Comparison of ENCODE assay signal across 16 cellular contexts in genomic region chr13:40966298-40966697, GRCh38. TPM values are rescaled to one million over a fixed set of nuclear protein-coding genes. Genes with fewer than 3 reads are reported as not detected.
DNase-seq lines count a peak whose midpoint lies in the region; ATAC-seq and TF ChIP-seq lines count a peak whose summit lies in the region.
"Had no signal": no experiment of that assay in that cellular context is flagged by ENCODE, and none has a peak within 500 bp of the region (broad histone marks: within the 10 kb centered on the region; RNA-seq: fewer than 3 reads in every experiment).

No MANE protein-coding gene starts in this region.

- H3K36me3 Mint-ChIP-seq in memory B cell = peaks cover 6% of the 10 kb centered on the region

- H3K4me2 ChIP-seq in Karpas-422 (ENCODE audit: low read depth, low read length, poor library complexity, severe bottlenecking) = peak overlapping the region; percentile 28
- no peak overlapping the region for H3K4me2 ChIP-seq in smooth muscle cell

- H3K79me2 ChIP-seq in Karpas-422 (ENCODE audit: low read length) (peaks cover 99% of the 10 kb centered on the region), smooth muscle cell (ENCODE audit: low read depth) (peaks cover 97% of the 10 kb centered on the region)

- peaks cover 9% of the 10 kb centered on the region; the same call in 1 of the 2 replicates for H4K20me1 ChIP-seq in Karpas-422 (ENCODE audit: insufficient read depth, low read depth, low read length)
- H4K20me1 ChIP-seq in smooth muscle cell (ENCODE audit: low read depth) = peaks cover 97% of the 10 kb centered on the region

- H3K27me3 ChIP-seq in Karpas-422 (ENCODE audit: low read length) (no peaks in the 10 kb centered on the region), smooth muscle cell (ENCODE audit: low read depth) (no peaks in the 10 kb centered on the region)
- H3K27me3 ChIP-seq: adrenal gland had no signal

- peaks cover 61% of the 10 kb centered on the region for H3K4me1 Mint-ChIP-seq in memory B cell

- no peaks in the 10 kb centered on the region for H3K9me3 Mint-ChIP-seq in memory B cell
- H3K9me3 Mint-ChIP-seq: activated CD4-positive, alpha-beta T cell treated with anti-CD3 and anti-CD28 coated beads, Interleukin-2, amount 10 ng/mL, durations not matched to agents 7 days and 5 days had no signal

- no peaks in the 10 kb centered on the region for H3K9me3 ChIP-seq in Karpas-422 (ENCODE audit: low read length)
- no peaks in the 10 kb centered on the region for H3K9me3 ChIP-seq in smooth muscle cell (replicated peaks; ENCODE audit: low read depth)
- H3K9me3 ChIP-seq: adrenal gland had no signal

- H2AFZ ChIP-seq in Karpas-422 (ENCODE audit: low read length) (no peak overlapping the region), smooth muscle cell (ENCODE audit: low read depth) (no peak overlapping the region)

- H3F3A ChIP-seq in smooth muscle cell (ENCODE audit: low read depth) = no peaks in the 10 kb centered on the region

- H3K36me3 ChIP-seq in Karpas-422 (ENCODE audit: insufficient read depth, low read length) (peaks cover 8% of the 10 kb centered on the region; the same call in 1 of the 2 replicates), smooth muscle cell (ENCODE audit: low read depth) (no peaks in the 10 kb centered on the region)
- H3K36me3 ChIP-seq: adrenal gland had no signal

- H3K9ac ChIP-seq in Karpas-422 (ENCODE audit: low read length) = no peak overlapping the region
- H3K9ac ChIP-seq in smooth muscle cell (ENCODE audit: low read depth) = no peak overlapping the region

- ATAC-seq in memory B cell (ENCODE audit: low read depth) = peak; percentile 34

- peak; percentile 89 for DNase-seq in CD1c-positive myeloid dendritic cell (ENCODE audit: extremely low spot score)
- no peak for DNase-seq in Karpas-422
- peak; percentile 80 for DNase-seq in SKM-1 (lab: John Stamatoyannopoulos, UW; ENCODE audit: unreplicated experiment)
- no peak for DNase-seq in memory B cell (ENCODE audit: low spot score in 2 of 2)
- no peak for DNase-seq in NCI-H748 (lab: John Stamatoyannopoulos, UW; ENCODE audit: unreplicated experiment)
- no peak for DNase-seq in smooth muscle cell (lab: John Stamatoyannopoulos, UW; ENCODE audit: unreplicated experiment)
- no peak for DNase-seq in iPS-NIHi7 (ENCODE audit: extremely low spot score)
- DNase-seq: activated CD4-positive, alpha-beta T cell treated with anti-CD3 and anti-CD28 coated beads, Interleukin-2, amount 10 ng/mL, durations not matched to agents 7 days and 5 days; activated T-cell treated with anti-CD3 and anti-CD28 coated beads, Interleukin-2, amount 50 U/mL, for 1 hour; adrenal gland; caudate nucleus; effector memory CD4-positive, alpha-beta T cell; kidney glomerular epithelial cell; NCI-H2029 treated with DMSO at 0.1 percent for 48 hours; NCI-H69; T1000 had no signal

- no peak for TF ChIP-seq CTCF in smooth muscle cell (IDR thresholded peaks at IDR 0.05; ENCODE audit: borderline replicate concordance, insufficient read depth, poor library complexity, severe bottlenecking)

- H3K4me3 ChIP-seq in Karpas-422 (ENCODE audit: low read length) (no peak overlapping the region), smooth muscle cell (no peak overlapping the region)
- H3K4me3 ChIP-seq: adrenal gland had no signal

- H3K9me2 ChIP-seq in Karpas-422 (replicated peaks; ENCODE audit: insufficient read depth, low read length) = no peaks in the 10 kb centered on the region

- H3K27ac Mint-ChIP-seq in memory B cell = peak overlapping the region; percentile 77
- H3K27ac Mint-ChIP-seq: activated CD4-positive, alpha-beta T cell treated with anti-CD3 and anti-CD28 coated beads, Interleukin-2, amount 10 ng/mL, durations not matched to agents 7 days and 5 days had no signal

- H3K27ac ChIP-seq in Karpas-422 (ENCODE audit: low read length) = peak overlapping the region; percentile 52
- no peak overlapping the region for H3K27ac ChIP-seq in smooth muscle cell (ENCODE audit: low read depth)
- H3K27ac ChIP-seq: adrenal gland had no signal

- no peaks in the 10 kb centered on the region for H3K27me3 Mint-ChIP-seq in memory B cell
- H3K27me3 Mint-ChIP-seq: activated CD4-positive, alpha-beta T cell treated with anti-CD3 and anti-CD28 coated beads, Interleukin-2, amount 10 ng/mL, durations not matched to agents 7 days and 5 days had no signal

- no peak overlapping the region for H3K4me3 Mint-ChIP-seq in memory B cell
- H3K4me3 Mint-ChIP-seq: activated CD4-positive, alpha-beta T cell treated with anti-CD3 and anti-CD28 coated beads, Interleukin-2, amount 10 ng/mL, durations not matched to agents 7 days and 5 days had no signal

- 98% methylated on average over 3 of the region's 3 CpGs for WGBS in smooth muscle cell (ENCODE audit: low lambda C conversion rate)

- H3K4me1 ChIP-seq in Karpas-422 (ENCODE audit: low read length) = peaks cover 95% of the 10 kb centered on the region
- H3K4me1 ChIP-seq in smooth muscle cell (ENCODE audit: low read depth) = no peaks in the 10 kb centered on the region

RNA-seq across cellular contexts. Expression of gene ELF1, which starts 52.8 kb away (rescaled TPM):
- 66.1 and 84.0 TPM in 2 replicates for total RNA-seq in Karpas-422 (2014; rRNA removed; shearing (Covaris generic); ENCODE audit: low replicate concordance)
- 31.8 and 53.1 TPM in 2 replicates for total RNA-seq in smooth muscle cell
- polyA plus RNA-seq in smooth muscle cell = 21.2 and 28.7 TPM in 2 replicates

Comparison
In these comparisons a context has a peak if more than half of its experiments do, and no peak if none do; other contexts are left out.
1. DNase-seq: peak in CD1c-positive myeloid dendritic cell (single experiment) and SKM-1 (single experiment); none in Karpas-422 (single experiment), memory B cell (0 of 2), NCI-H748 (single experiment), smooth muscle cell (single experiment) and iPS-NIHi7 (single experiment).